22 cellular contexts compared by ENCODE assay signal in genomic region chr7:111985802-111986201, GRCh38.
"Had no signal": no experiment of that assay in that cellular context is flagged by ENCODE, and none has a peak within 500 bp of the region (broad histone marks: within the 10 kb centered on the region; RNA-seq: fewer than 3 reads in every experiment).

No MANE protein-coding gene starts in this region.

- H3K36me3 Mint-ChIP-seq: activated CD8-positive, alpha-beta memory T cell treated with anti-CD3 and anti-CD28 coated beads, Interleukin-2, amount 10 ng/mL, durations not matched to agents 7 days and 5 days; activated naive CD4-positive, alpha-beta T cell treated with anti-CD3 and anti-CD28 coated beads, Interleukin-2, amount 50 U/mL, for 24 hours; T-cell had no signal

- H3K27me3 Mint-ChIP-seq: activated B cell treated with CpG ODN at 0.5 μM for 24 hours; activated CD8-positive, alpha-beta memory T cell treated with anti-CD3 and anti-CD28 coated beads, Interleukin-2, amount 10 ng/mL, durations not matched to agents 7 days and 5 days; activated T-cell treated with anti-CD3 and anti-CD28 coated beads, Interleukin-2, amount 50 U/mL, for 24 hours had no signal

- H3K4me3 ChIP-seq: SK-N-MC had no signal

- H3K9me3 Mint-ChIP-seq: activated B cell treated with CpG ODN at 0.5 μM for 24 hours; activated CD4-positive, alpha-beta T cell treated with anti-CD3 and anti-CD28 coated beads, Interleukin-2, amount 10 ng/mL, durations not matched to agents 24 days and 14 days; activated naive CD4-positive, alpha-beta T cell treated with anti-CD3 and anti-CD28 coated beads, Interleukin-2, amount 50 U/mL, for 24 hours; activated T-cell treated with anti-CD3 and anti-CD28 coated beads, Interleukin-2, amount 50 U/mL, for 24 hours; activated T-helper 1 cell treated with anti-CD3 and anti-CD28 coated beads, Interleukin-12 subunit alpha, Interleukin-12 subunit beta, Interleukin-2, Interleukin-4 antibody, amounts not matched to agents 30 ng/mL and 10 ng/mL and 1 ng/mL, durations not matched to agents 14 hours and 24 hours and 36 hours; T-cell had no signal

- H3K27ac ChIP-seq: SK-N-MC had no signal

- DNase-seq: activated B cell treated with CpG ODN at 0.5 μM for 24 hours; activated CD4-positive, alpha-beta T cell treated with anti-CD3 and anti-CD28 coated beads for 1 hour; activated CD4-positive, alpha-beta T cell treated with anti-CD3 and anti-CD28 coated beads, Interleukin-2, amount 10 ng/mL, durations not matched to agents 24 days and 14 days; activated CD4-positive, alpha-beta T cell treated with anti-CD3 and anti-CD28 coated beads, Interleukin-2, amount 50 U/mL, for 48 hours; activated CD8-positive, alpha-beta memory T cell treated with anti-CD3 and anti-CD28 coated beads, Interleukin-2, amount 10 ng/mL, durations not matched to agents 7 days and 5 days; activated effector memory CD4-positive, alpha-beta T cell treated with Interleukin-2 at 50 U/mL for 16 hours; activated naive CD4-positive, alpha-beta T cell; activated T-cell treated with anti-CD3 and anti-CD28 coated beads, Interleukin-2, amount 50 U/mL, for 24 hours; aorta; MM.1S; NCI-H1105; NCI-H1436; NCI-H1694 treated with DMSO at 0.1 percent for 48 hours; NCI-H2029 treated with DMSO at 0.1 percent for 48 hours; NCI-H345; NCI-H510A treated with DMSO at 0.1 percent for 48 hours; T-cell; T-helper 2 cell; T1000 had no signal

- H3K4me3 Mint-ChIP-seq: activated B cell treated with CpG ODN at 0.5 μM for 24 hours; activated CD4-positive, alpha-beta T cell treated with anti-CD3 and anti-CD28 coated beads, Interleukin-2, amount 10 ng/mL, durations not matched to agents 24 days and 14 days; activated CD8-positive, alpha-beta memory T cell treated with anti-CD3 and anti-CD28 coated beads, Interleukin-2, amount 10 ng/mL, durations not matched to agents 7 days and 5 days; activated naive CD4-positive, alpha-beta T cell treated with anti-CD3 and anti-CD28 coated beads, Interleukin-2, amount 50 U/mL, for 24 hours; activated T-cell treated with anti-CD3 and anti-CD28 coated beads, Interleukin-2, amount 50 U/mL, for 24 hours; activated T-helper 1 cell treated with anti-CD3 and anti-CD28 coated beads, Interleukin-12 subunit alpha, Interleukin-12 subunit beta, Interleukin-2, Interleukin-4 antibody, amounts not matched to agents 30 ng/mL and 10 ng/mL and 1 ng/mL, durations not matched to agents 14 hours and 24 hours and 36 hours; T-cell had no signal

- H3K4me1 Mint-ChIP-seq: activated CD4-positive, alpha-beta T cell treated with anti-CD3 and anti-CD28 coated beads, Interleukin-2, amount 10 ng/mL, durations not matched to agents 24 days and 14 days; activated CD8-positive, alpha-beta memory T cell treated with anti-CD3 and anti-CD28 coated beads, Interleukin-2, amount 10 ng/mL, durations not matched to agents 7 days and 5 days; activated naive CD4-positive, alpha-beta T cell treated with anti-CD3 and anti-CD28 coated beads, Interleukin-2, amount 50 U/mL, for 24 hours; T-cell had no signal

- H3K27ac Mint-ChIP-seq: activated B cell treated with CpG ODN at 0.5 μM for 24 hours; activated CD4-positive, alpha-beta T cell treated with anti-CD3 and anti-CD28 coated beads, Interleukin-2, amount 10 ng/mL, durations not matched to agents 24 days and 14 days; activated CD8-positive, alpha-beta memory T cell treated with anti-CD3 and anti-CD28 coated beads, Interleukin-2, amount 10 ng/mL, durations not matched to agents 7 days and 5 days; activated naive CD4-positive, alpha-beta T cell treated with anti-CD3 and anti-CD28 coated beads, Interleukin-2, amount 50 U/mL, for 24 hours; activated T-cell treated with anti-CD3 and anti-CD28 coated beads, Interleukin-2, amount 50 U/mL, for 24 hours; activated T-helper 1 cell treated with anti-CD3 and anti-CD28 coated beads, Interleukin-12 subunit alpha, Interleukin-12 subunit beta, Interleukin-2, Interleukin-4 antibody, amounts not matched to agents 30 ng/mL and 10 ng/mL and 1 ng/mL, durations not matched to agents 14 hours and 24 hours and 36 hours; T-cell had no signal

- ATAC-seq: activated CD8-positive, alpha-beta memory T cell treated with anti-CD3 and anti-CD28 coated beads, Interleukin-2, amount 10 ng/mL, durations not matched to agents 7 days and 5 days; T-cell had no signal
